8 cellular contexts compared by ENCODE assay signal in the genomic region with DNA sequence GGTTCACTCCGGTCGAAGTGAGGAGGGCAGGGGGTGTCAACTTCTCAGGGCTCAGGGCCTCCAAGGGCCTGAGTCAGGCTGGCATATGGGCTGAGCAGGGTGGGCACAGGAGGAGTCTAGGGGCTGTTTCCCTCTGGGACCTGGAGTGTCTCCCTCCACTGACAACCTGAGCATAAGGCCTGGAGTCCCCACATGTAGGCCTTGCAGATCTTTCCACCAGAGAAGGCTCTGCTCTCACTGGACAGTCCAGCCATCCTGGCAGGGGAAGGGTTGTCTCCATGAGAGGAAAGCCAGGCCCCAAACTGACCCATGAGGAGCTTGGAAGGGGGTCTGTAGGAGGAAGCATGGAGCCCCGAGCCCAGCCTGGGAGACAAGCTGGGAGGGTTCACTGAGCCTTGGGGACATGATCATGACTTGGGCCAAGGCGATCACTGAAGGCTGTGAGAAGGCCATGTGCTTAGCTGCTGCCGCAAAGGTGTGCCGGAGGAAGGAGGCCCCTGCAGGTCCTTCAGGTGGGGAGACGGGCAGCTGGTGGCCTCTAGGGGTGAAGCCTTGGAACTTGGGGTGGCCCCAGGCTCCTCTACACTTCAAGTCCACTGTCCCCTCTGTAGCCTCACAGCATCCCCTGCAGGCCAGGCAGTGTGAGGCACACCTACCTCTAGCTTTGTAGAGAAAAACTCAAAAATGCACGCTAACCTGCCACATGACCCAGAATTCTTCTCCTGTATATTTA. TPM values are rescaled to one million over a fixed set of nuclear protein-coding genes. Genes with fewer than 3 reads are reported as not detected.
DNase-seq lines count a peak whose midpoint lies in the region; ATAC-seq and TF ChIP-seq lines count a peak whose summit lies in the region.

No MANE protein-coding gene starts in this region.

- H3K4me3 ChIP-seq in AG04450 (ENCODE audit: low read depth, low read length): no peak overlapping the region
- no peak overlapping the region for H3K4me3 ChIP-seq in Karpas-422 (ENCODE audit: low read length)
- H3K4me3 ChIP-seq in epithelial cell of esophagus (ENCODE audit: low read length): no peak overlapping the region
- no peak overlapping the region for H3K4me3 ChIP-seq in osteoblast (ENCODE audit: insufficient read depth, low read length)

- POLR2A ChIA-PET in AG04450 (lab: Yijun Ruan, JAX): interaction anchor here (0.7 kb wide), 1 partner anchor 35 kb away, joined by 5 read pairs; no protein-coding TSS in a partner anchor

- H3K27ac ChIP-seq in AG04450 (ENCODE audit: low read depth, low read length): no peak overlapping the region
- no peak overlapping the region for H3K27ac ChIP-seq in Karpas-422 (ENCODE audit: low read length)
- H3K27ac ChIP-seq in osteoblast (ENCODE audit: low read depth, low read length): no peak overlapping the region

- TF ChIP-seq CTCF in AG04450 (IDR thresholded peaks at IDR 0.05; ENCODE audit: low read depth, low read length) (peak; percentile 54), epithelial cell of esophagus (IDR thresholded peaks at IDR 0.05; ENCODE audit: insufficient read depth, low read depth, low read length, missing control alignments) (peak; percentile 55), osteoblast (IDR thresholded peaks at IDR 0.05; ENCODE audit: extremely low read depth, low read depth, low read length) (peak; percentile 84)

- H2AFZ ChIP-seq in Karpas-422 (ENCODE audit: low read length): no peak overlapping the region
- peak overlapping the region; percentile 29 for H2AFZ ChIP-seq in osteoblast (ENCODE audit: low read length)

- no peaks in the 10 kb centered on the region for H3K36me3 ChIP-seq in Karpas-422 (ENCODE audit: insufficient read depth, low read length)
- H3K36me3 ChIP-seq in osteoblast (ENCODE audit: insufficient read depth, low read length): no peaks in the 10 kb centered on the region

- CTCF ChIA-PET in AG04450 (lab: Charles Lee): no interaction called here

- H3K27me3 ChIP-seq in AG04450 (ENCODE audit: control insufficient read depth, insufficient read depth, low read length) (peaks cover 6% of the 10 kb centered on the region), Karpas-422 (ENCODE audit: low read length) (no peaks in the 10 kb centered on the region), osteoblast (ENCODE audit: insufficient read depth, low read length) (no peaks in the 10 kb centered on the region)

- H3K79me2 ChIP-seq in Karpas-422 (ENCODE audit: low read length) (no peaks in the 10 kb centered on the region), osteoblast (ENCODE audit: insufficient read depth, low read length) (no peaks in the 10 kb centered on the region)

- H3K4me1 ChIP-seq in Karpas-422 (ENCODE audit: low read length) (peaks cover 6% of the 10 kb centered on the region; the same call in 1 of the 2 replicates), osteoblast (ENCODE audit: insufficient read depth, low read length) (peaks cover 4% of the 10 kb centered on the region)

- DNase-seq in AG04450 (ENCODE audit: low read depth, low spot score) (no peak), Karpas-422 (peak; percentile 89), epithelial cell of esophagus (ENCODE audit: low read depth) (peak; percentile 39), osteoblast (ENCODE audit: insufficient read length, low spot score, missing footprints) (peak; percentile 88), DMS153 treated with DMSO at 0.1 percent for 48 hours (lab: John Stamatoyannopoulos, UW; ENCODE audit: unreplicated experiment) (no peak)
- DNase-seq in activated CD4-positive, alpha-beta T cell treated with anti-CD3 and anti-CD28 coated beads, Interleukin-2, amount 50 U/mL, for 48 hours: peak; percentile 62 to 70

- no peaks in the 10 kb centered on the region for H3K9me2 ChIP-seq in Karpas-422 (replicated peaks; ENCODE audit: insufficient read depth, low read length)

- H3K9me3 ChIP-seq in AG04450 (ENCODE audit: control insufficient read depth, insufficient read depth, low read length) (no peaks in the 10 kb centered on the region), Karpas-422 (ENCODE audit: low read length) (no peaks in the 10 kb centered on the region), osteoblast (ENCODE audit: low read depth, low read length) (no peaks in the 10 kb centered on the region)

- no peak overlapping the region for H3K9ac ChIP-seq in Karpas-422 (ENCODE audit: low read length)

- ATAC-seq in GM19395 (IDR thresholded peaks at IDR 0.05; ENCODE audit: unreplicated experiment) (peak; percentile 75), HG02571 (IDR thresholded peaks at IDR 0.05; ENCODE audit: unreplicated experiment) (no peak)

- H4K20me1 ChIP-seq in Karpas-422 (ENCODE audit: insufficient read depth, low read depth, low read length) (0 out of 2 replicates have a peak, but pooled peaks cover 5% of the 10 kb centered on the region), osteoblast (ENCODE audit: insufficient read depth, low read length) (no peaks in the 10 kb centered on the region)

- no peak overlapping the region for H3K4me2 ChIP-seq in Karpas-422 (ENCODE audit: low read depth, low read length, poor library complexity, severe bottlenecking)
- no peak overlapping the region for H3K4me2 ChIP-seq in osteoblast (ENCODE audit: insufficient read depth, low read length)

RNA-seq across cellular contexts. Expression of a gene that starts 9.9 kb away (rescaled TPM):
- polyA plus RNA-seq in AG04450 (2011; rRNA removed): not detected in 2 replicates
- not detected in 2 replicates for polyA minus RNA-seq in AG04450 (2011; rRNA and poly(A)+ RNA removed)
- not detected in 2 replicates for total RNA-seq in Karpas-422 (2014; rRNA removed; shearing (Covaris generic); ENCODE audit: low replicate concordance)
- not detected in 2 replicates for total RNA-seq in osteoblast

RNA-seq across cellular contexts. Expression of a gene that starts 15.4 kb away (rescaled TPM):
- polyA plus RNA-seq in AG04450 (2011; rRNA removed): 31.6 and 33.5 TPM in 2 replicates
- 31.5 and 41.0 TPM in 2 replicates for polyA minus RNA-seq in AG04450 (2011; rRNA and poly(A)+ RNA removed)
- total RNA-seq in Karpas-422 (2014; rRNA removed; shearing (Covaris generic); ENCODE audit: low replicate concordance): 19.7 and 21.1 TPM in 2 replicates
- total RNA-seq in osteoblast: 24.6 and 29.8 TPM in 2 replicates

RNA-seq across cellular contexts. Expression of a gene that starts 22.9 kb away (rescaled TPM):
- polyA plus RNA-seq in AG04450 (2011; rRNA removed): 1.6 and 1.7 TPM in 2 replicates
- 2.2 and 3.2 TPM in 2 replicates for polyA minus RNA-seq in AG04450 (2011; rRNA and poly(A)+ RNA removed)
- total RNA-seq in Karpas-422 (2014; rRNA removed; shearing (Covaris generic); ENCODE audit: low replicate concordance): 0.61 and 5.8 TPM in 2 replicates
- 4.0 and 4.1 TPM in 2 replicates for total RNA-seq in osteoblast

RNA-seq across cellular contexts. Expression of a gene that starts 36.8 kb away (rescaled TPM):
- 52.6 and 56.2 TPM in 2 replicates for polyA plus RNA-seq in AG04450 (2011; rRNA removed)
- 23.2 and 25.6 TPM in 2 replicates for polyA minus RNA-seq in AG04450 (2011; rRNA and poly(A)+ RNA removed)
- total RNA-seq in Karpas-422 (2014; rRNA removed; shearing (Covaris generic); ENCODE audit: low replicate concordance): 61.3 and 76.0 TPM in 2 replicates
- total RNA-seq in osteoblast: 46.0 and 48.9 TPM in 2 replicates

RNA-seq across cellular contexts. Expression of a gene that starts 39.2 kb away (rescaled TPM):
- 33.3 and 34.2 TPM in 2 replicates for polyA plus RNA-seq in AG04450 (2011; rRNA removed)
- polyA minus RNA-seq in AG04450 (2011; rRNA and poly(A)+ RNA removed): 41.1 and 42.9 TPM in 2 replicates
- 6.9 and 8.6 TPM in 2 replicates for total RNA-seq in Karpas-422 (2014; rRNA removed; shearing (Covaris generic); ENCODE audit: low replicate concordance)
- total RNA-seq in osteoblast: 73.5 and 81.3 TPM in 2 replicates

Comparison
In these comparisons a context has a peak if more than half of its experiments do, and no peak if none do; other contexts are left out.
1. DNase-seq: peak in Karpas-422 (single experiment), activated CD4-positive, alpha-beta T cell treated with anti-CD3 and anti-CD28 coated beads, Interleukin-2, amount 50 U/mL, for 48 hours (2 of 2), epithelial cell of esophagus (single experiment) and osteoblast (single experiment); none in AG04450 (single experiment) and DMS153 treated with DMSO at 0.1 percent for 48 hours (single experiment).
2. Peak in every context shown above with its lines, with median percentiles within 50 percentile points of each other: CTCF ChIP-seq.